In the genomic region with DNA sequence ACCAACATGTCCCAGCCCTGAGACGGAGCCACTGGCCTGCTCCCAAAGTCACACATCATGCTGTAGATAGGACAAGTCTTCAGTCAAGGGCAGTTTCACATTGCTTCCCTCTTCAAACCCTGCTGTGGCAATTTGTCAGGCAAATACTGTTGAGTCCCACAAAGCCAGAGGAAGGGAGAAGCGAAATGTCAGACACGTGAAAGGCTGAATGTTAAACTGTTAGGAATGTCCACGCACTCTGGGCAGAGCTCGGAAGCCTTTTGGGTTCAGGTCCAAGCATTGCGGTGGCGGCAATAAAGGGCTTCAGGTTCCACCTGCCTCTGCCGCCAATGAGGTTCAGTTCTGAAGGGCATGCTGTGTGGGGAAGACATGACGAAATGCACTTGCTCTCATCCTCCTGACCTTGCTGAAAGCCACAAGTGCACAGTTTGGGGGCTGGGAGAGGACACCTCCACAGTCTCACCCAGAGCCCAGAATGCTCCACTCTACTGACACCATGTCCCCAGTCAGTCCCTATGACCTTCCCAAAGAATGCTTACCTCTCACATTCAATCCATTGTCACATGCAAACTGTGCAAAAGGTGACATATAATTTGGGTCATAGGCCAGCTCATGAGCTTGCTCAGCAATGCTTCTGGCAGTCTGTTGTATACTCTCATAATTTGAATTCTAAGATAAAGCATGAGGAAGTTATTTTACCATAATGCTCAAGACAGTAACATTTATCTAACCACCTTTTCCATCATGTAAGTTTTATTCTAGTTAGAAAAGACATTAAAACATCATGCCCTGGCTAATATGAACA, we compare ENCODE assay signal across 1 cellular context.
TF ChIP-seq lines count a peak whose summit lies in the region.

No MANE protein-coding gene starts in this region.

TF ChIP-seq in HEK293, 187 proteins besides CTCF, POLR2A, EP300 and RAD21 (continued from another document and continues in another):
- TF ChIP-seq, protein P1, sequence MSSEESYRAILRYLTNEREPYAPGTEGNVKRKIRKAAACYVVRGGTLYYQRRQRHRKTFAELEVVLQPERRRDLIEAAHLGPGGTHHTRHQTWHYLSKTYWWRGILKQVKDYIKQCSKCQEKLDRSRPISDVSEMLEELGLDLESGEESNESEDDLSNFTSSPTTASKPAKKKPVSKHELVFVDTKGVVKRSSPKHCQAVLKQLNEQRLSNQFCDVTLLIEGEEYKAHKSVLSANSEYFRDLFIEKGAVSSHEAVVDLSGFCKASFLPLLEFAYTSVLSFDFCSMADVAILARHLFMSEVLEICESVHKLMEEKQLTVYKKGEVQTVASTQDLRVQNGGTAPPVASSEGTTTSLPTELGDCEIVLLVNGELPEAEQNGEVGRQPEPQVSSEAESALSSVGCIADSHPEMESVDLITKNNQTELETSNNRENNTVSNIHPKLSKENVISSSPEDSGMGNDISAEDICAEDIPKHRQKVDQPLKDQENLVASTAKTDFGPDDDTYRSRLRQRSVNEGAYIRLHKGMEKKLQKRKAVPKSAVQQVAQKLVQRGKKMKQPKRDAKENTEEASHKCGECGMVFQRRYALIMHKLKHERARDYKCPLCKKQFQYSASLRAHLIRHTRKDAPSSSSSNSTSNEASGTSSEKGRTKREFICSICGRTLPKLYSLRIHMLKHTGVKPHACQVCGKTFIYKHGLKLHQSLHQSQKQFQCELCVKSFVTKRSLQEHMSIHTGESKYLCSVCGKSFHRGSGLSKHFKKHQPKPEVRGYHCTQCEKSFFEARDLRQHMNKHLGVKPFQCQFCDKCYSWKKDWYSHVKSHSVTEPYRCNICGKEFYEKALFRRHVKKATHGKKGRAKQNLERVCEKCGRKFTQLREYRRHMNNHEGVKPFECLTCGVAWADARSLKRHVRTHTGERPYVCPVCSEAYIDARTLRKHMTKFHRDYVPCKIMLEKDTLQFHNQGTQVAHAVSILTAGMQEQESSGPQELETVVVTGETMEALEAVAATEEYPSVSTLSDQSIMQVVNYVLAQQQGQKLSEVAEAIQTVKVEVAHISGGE (tag by site-specific recombination; conservative IDR thresholded peaks at IDR 0.05; ENCODE audit: low read depth), result no peak
- TF ChIP-seq ZNF169 (tag by site-specific recombination; IDR thresholded peaks at IDR 0.05) (no peak), ZNF624 (tag by site-specific recombination; IDR thresholded peaks at IDR 0.05) (no peak), ZNF660 (tag by site-specific recombination; IDR thresholded peaks at IDR 0.05) (no peak), ZNF133 (tag by site-specific recombination; IDR thresholded peaks at IDR 0.05) (no peak), KLF10 (tag by site-specific recombination; IDR thresholded peaks at IDR 0.05) (no peak), ZNF544 (tag by site-specific recombination; IDR thresholded peaks at IDR 0.05) (no peak), KLF8 (tag by site-specific recombination; IDR thresholded peaks at IDR 0.05) (no peak), ZNF239 (tag by site-specific recombination; IDR thresholded peaks at IDR 0.05) (no peak), ZNF423 (tag by site-specific recombination; IDR thresholded peaks at IDR 0.05) (no peak), ZNF629 (tag by site-specific recombination; IDR thresholded peaks at IDR 0.05) (peak; percentile 87), ZNF157 (tag by site-specific recombination; IDR thresholded peaks at IDR 0.05) (no peak), ZNF626 (tag by site-specific recombination; IDR thresholded peaks at IDR 0.05) (no peak), IKZF3 (tag by site-specific recombination; IDR thresholded peaks at IDR 0.05) (peak; percentile 55), ZNF24 (tag by site-specific recombination; IDR thresholded peaks at IDR 0.05) (peak; percentile 52; the same call in 1 of the 2 replicates), ZNF433 (tag by site-specific recombination; IDR thresholded peaks at IDR 0.05; ENCODE audit: low read depth) (no peak), WT1 (tag by site-specific recombination; IDR thresholded peaks at IDR 0.05) (no peak), SETDB1 (IDR thresholded peaks at IDR 0.05; ENCODE audit: insufficient read length, low read length) (no peak), EGR2 (tag by site-specific recombination; IDR thresholded peaks at IDR 0.05; ENCODE audit: low read depth) (peak; percentile 66), ZNF2 (tag by site-specific recombination; IDR thresholded peaks at IDR 0.05) (no peak)
- TF ChIP-seq, protein P2, sequence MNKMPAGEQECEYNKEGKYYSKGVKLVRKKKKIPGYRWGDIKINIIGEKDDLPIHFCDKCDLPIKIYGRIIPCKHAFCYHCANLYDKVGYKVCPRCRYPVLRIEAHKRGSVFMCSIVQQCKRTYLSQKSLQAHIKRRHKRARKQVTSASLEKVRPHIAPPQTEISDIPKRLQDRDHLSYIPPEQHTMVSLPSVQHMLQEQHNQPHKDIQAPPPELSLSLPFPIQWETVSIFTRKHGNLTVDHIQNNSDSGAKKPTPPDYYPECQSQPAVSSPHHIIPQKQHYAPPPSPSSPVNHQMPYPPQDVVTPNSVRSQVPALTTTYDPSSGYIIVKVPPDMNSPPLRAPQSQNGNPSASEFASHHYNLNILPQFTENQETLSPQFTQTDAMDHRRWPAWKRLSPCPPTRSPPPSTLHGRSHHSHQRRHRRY (tag by site-specific recombination; IDR thresholded peaks at IDR 0.05), result no peak
- TF ChIP-seq, protein P3, sequence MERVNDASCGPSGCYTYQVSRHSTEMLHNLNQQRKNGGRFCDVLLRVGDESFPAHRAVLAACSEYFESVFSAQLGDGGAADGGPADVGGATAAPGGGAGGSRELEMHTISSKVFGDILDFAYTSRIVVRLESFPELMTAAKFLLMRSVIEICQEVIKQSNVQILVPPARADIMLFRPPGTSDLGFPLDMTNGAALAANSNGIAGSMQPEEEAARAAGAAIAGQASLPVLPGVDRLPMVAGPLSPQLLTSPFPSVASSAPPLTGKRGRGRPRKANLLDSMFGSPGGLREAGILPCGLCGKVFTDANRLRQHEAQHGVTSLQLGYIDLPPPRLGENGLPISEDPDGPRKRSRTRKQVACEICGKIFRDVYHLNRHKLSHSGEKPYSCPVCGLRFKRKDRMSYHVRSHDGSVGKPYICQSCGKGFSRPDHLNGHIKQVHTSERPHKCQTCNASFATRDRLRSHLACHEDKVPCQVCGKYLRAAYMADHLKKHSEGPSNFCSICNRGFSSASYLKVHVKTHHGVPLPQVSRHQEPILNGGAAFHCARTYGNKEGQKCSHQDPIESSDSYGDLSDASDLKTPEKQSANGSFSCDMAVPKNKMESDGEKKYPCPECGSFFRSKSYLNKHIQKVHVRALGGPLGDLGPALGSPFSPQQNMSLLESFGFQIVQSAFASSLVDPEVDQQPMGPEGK (tag by site-specific recombination; IDR thresholded peaks at IDR 0.05), result peak; percentile 66
- TF ChIP-seq, protein P4, sequence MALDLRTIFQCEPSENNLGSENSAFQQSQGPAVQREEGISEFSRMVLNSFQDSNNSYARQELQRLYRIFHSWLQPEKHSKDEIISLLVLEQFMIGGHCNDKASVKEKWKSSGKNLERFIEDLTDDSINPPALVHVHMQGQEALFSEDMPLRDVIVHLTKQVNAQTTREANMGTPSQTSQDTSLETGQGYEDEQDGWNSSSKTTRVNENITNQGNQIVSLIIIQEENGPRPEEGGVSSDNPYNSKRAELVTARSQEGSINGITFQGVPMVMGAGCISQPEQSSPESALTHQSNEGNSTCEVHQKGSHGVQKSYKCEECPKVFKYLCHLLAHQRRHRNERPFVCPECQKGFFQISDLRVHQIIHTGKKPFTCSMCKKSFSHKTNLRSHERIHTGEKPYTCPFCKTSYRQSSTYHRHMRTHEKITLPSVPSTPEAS (tag by site-specific recombination; IDR thresholded peaks at IDR 0.05), result no peak
- TF ChIP-seq, protein P5, sequence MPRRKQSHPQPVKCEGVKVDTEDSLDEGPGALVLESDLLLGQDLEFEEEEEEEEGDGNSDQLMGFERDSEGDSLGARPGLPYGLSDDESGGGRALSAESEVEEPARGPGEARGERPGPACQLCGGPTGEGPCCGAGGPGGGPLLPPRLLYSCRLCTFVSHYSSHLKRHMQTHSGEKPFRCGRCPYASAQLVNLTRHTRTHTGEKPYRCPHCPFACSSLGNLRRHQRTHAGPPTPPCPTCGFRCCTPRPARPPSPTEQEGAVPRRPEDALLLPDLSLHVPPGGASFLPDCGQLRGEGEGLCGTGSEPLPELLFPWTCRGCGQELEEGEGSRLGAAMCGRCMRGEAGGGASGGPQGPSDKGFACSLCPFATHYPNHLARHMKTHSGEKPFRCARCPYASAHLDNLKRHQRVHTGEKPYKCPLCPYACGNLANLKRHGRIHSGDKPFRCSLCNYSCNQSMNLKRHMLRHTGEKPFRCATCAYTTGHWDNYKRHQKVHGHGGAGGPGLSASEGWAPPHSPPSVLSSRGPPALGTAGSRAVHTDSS (tag by site-specific recombination; IDR thresholded peaks at IDR 0.05), result no peak
- TF ChIP-seq, protein P6, sequence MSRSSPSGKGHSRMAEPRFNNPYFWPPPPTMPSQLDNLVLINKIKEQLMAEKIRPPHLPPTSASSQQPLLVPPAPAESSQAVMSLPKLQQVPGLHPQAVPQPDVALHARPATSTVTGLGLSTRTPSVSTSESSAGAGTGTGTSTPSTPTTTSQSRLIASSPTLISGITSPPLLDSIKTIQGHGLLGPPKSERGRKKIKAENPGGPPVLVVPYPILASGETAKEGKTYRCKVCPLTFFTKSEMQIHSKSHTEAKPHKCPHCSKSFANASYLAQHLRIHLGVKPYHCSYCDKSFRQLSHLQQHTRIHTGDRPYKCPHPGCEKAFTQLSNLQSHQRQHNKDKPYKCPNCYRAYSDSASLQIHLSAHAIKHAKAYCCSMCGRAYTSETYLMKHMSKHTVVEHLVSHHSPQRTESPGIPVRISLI (tag by site-specific recombination; IDR thresholded peaks at IDR 0.05), result no peak
- TF ChIP-seq, protein P7, sequence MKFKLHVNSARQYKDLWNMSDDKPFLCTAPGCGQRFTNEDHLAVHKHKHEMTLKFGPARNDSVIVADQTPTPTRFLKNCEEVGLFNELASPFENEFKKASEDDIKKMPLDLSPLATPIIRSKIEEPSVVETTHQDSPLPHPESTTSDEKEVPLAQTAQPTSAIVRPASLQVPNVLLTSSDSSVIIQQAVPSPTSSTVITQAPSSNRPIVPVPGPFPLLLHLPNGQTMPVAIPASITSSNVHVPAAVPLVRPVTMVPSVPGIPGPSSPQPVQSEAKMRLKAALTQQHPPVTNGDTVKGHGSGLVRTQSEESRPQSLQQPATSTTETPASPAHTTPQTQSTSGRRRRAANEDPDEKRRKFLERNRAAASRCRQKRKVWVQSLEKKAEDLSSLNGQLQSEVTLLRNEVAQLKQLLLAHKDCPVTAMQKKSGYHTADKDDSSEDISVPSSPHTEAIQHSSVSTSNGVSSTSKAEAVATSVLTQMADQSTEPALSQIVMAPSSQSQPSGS (tag by site-specific recombination; IDR thresholded peaks at IDR 0.05; ENCODE audit: low read depth), result peak; percentile 25; the same call in 1 of the 2 replicates
- TF ChIP-seq, protein P8, sequence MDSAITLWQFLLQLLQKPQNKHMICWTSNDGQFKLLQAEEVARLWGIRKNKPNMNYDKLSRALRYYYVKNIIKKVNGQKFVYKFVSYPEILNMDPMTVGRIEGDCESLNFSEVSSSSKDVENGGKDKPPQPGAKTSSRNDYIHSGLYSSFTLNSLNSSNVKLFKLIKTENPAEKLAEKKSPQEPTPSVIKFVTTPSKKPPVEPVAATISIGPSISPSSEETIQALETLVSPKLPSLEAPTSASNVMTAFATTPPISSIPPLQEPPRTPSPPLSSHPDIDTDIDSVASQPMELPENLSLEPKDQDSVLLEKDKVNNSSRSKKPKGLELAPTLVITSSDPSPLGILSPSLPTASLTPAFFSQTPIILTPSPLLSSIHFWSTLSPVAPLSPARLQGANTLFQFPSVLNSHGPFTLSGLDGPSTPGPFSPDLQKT (IDR thresholded peaks at IDR 0.05; ENCODE audit: borderline replicate concordance, low read depth, low read length), result no peak
- TF ChIP-seq, protein P9, sequence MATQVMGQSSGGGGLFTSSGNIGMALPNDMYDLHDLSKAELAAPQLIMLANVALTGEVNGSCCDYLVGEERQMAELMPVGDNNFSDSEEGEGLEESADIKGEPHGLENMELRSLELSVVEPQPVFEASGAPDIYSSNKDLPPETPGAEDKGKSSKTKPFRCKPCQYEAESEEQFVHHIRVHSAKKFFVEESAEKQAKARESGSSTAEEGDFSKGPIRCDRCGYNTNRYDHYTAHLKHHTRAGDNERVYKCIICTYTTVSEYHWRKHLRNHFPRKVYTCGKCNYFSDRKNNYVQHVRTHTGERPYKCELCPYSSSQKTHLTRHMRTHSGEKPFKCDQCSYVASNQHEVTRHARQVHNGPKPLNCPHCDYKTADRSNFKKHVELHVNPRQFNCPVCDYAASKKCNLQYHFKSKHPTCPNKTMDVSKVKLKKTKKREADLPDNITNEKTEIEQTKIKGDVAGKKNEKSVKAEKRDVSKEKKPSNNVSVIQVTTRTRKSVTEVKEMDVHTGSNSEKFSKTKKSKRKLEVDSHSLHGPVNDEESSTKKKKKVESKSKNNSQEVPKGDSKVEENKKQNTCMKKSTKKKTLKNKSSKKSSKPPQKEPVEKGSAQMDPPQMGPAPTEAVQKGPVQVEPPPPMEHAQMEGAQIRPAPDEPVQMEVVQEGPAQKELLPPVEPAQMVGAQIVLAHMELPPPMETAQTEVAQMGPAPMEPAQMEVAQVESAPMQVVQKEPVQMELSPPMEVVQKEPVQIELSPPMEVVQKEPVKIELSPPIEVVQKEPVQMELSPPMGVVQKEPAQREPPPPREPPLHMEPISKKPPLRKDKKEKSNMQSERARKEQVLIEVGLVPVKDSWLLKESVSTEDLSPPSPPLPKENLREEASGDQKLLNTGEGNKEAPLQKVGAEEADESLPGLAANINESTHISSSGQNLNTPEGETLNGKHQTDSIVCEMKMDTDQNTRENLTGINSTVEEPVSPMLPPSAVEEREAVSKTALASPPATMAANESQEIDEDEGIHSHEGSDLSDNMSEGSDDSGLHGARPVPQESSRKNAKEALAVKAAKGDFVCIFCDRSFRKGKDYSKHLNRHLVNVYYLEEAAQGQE (tag by site-specific recombination; IDR thresholded peaks at IDR 0.05), result no peak
